Comparison of ENCODE assay signal across 14 cellular contexts in genomic region chr12:57593187-57593586, GRCh38. TPM values are rescaled to one million over a fixed set of nuclear protein-coding genes. Genes with fewer than 3 reads are reported as not detected.
"Had no signal": no experiment of that assay in that cellular context is flagged by ENCODE, and none has a peak within 500 bp of the region (broad histone marks: within the 10 kb centered on the region; RNA-seq: fewer than 3 reads in every experiment).

No MANE protein-coding gene starts in this region.

- H3K27me3 Mint-ChIP-seq: activated CD4-positive, alpha-beta memory T cell treated with anti-CD3 and anti-CD28 coated beads for 36 hours had no signal

- H3K4me3 ChIP-seq: lower lobe of right lung, suprapubic skin, upper lobe of right lung had no signal

- H3K27ac ChIP-seq: lower lobe of right lung, suprapubic skin, upper lobe of right lung had no signal

- H3K9me3 ChIP-seq: lower lobe of right lung, suprapubic skin, upper lobe of right lung had no signal

- ATAC-seq: activated T-cell treated with anti-CD3 and anti-CD28 coated beads, Interleukin-2, amount 50 U/mL, for 4 hours; esophagus mucosa; left cardiac atrium; stimulated activated naive CD8-positive, alpha-beta T cell treated with anti-CD3 and anti-CD28 coated beads, Interleukin-15, Interleukin-2, amounts not matched to agents 100 U/mL and 50 U/mL, for 24 hours; upper lobe of right lung had no signal

- H3K27ac Mint-ChIP-seq: activated CD4-positive, alpha-beta memory T cell treated with anti-CD3 and anti-CD28 coated beads for 36 hours; nephron progenitor cell had no signal

- DNase-seq: activated CD4-positive, alpha-beta memory T cell treated with anti-CD3 and anti-CD28 coated beads for 36 hours; activated gamma-delta T cell; activated T-cell treated with anti-CD3 and anti-CD28 coated beads, Interleukin-2, amount 50 U/mL, for 4 hours; central memory CD4-positive, alpha-beta T cell; dermis blood vessel endothelial cell; left cardiac atrium; lower lobe of right lung; nephron progenitor cell; stimulated activated CD4-positive, alpha-beta T cell treated with anti-CD3 and anti-CD28 coated beads, Interleukin-2, amount 100 ng/mL, for 48 hours; stimulated activated naive CD8-positive, alpha-beta T cell treated with anti-CD3 and anti-CD28 coated beads, Interleukin-15, Interleukin-2, amounts not matched to agents 100 U/mL and 50 U/mL, for 24 hours; T-helper 9 cell; upper lobe of right lung had no signal

- H3K27me3 ChIP-seq: upper lobe of right lung had no signal

- H3K9me3 Mint-ChIP-seq: activated CD4-positive, alpha-beta memory T cell treated with anti-CD3 and anti-CD28 coated beads for 36 hours; activated T-cell treated with anti-CD3 and anti-CD28 coated beads, Interleukin-2, amount 50 U/mL, for 4 hours; nephron progenitor cell had no signal

RNA-seq across cellular contexts. Expression of gene B4GALNT1, which starts 39.8 kb away (rescaled TPM):
- total RNA-seq: dermis blood vessel endothelial cell had no signal
